In genomic region chr1:31593770-31594632, GRCh38 we compare ENCODE assay signal across 8 cellular contexts. TPM values are rescaled to one million over a fixed set of nuclear protein-coding genes. Genes with fewer than 3 reads are reported as not detected.
DNase-seq lines count a peak whose midpoint lies in the region; ATAC-seq and TF ChIP-seq lines count a peak whose summit lies in the region.

No MANE protein-coding gene starts in this region.

- no peaks in the 10 kb centered on the region for H3K4me1 Mint-ChIP-seq in immature natural killer cell

- H3K4me3 Mint-ChIP-seq in immature natural killer cell = no peak overlapping the region

- no peak overlapping the region for H3K4me3 ChIP-seq in GM12875 (ENCODE audit: low read depth, low read length)

- no peaks in the 10 kb centered on the region for H3K9me3 Mint-ChIP-seq in immature natural killer cell

- peaks cover 6 to 8% (median 6%) of the 10 kb centered on the region in 3 donors for H3K27me3 Mint-ChIP-seq in immature natural killer cell (ENCODE audit: low read depth in 3 of 3)

- no peaks in the 10 kb centered on the region for H3K36me3 Mint-ChIP-seq in immature natural killer cell

- H3K27ac Mint-ChIP-seq in immature natural killer cell = no peak overlapping the region

- no peak overlapping the region for H3K27ac ChIP-seq in 22Rv1

- TF ChIP-seq CTCF in 22Rv1 (IDR thresholded peaks at IDR 0.05) (peak; percentile 94), GM12875 (IDR thresholded peaks at IDR 0.05; ENCODE audit: borderline replicate concordance, insufficient read depth, low read depth, low read length) (peak; percentile 98)

- DNase-seq in NAMALWA (ENCODE audit: low spot score) (peak; percentile 87), SW480 (ENCODE audit: low spot score) (peak; percentile 75), astrocyte of the hippocampus (ENCODE audit: low read depth, low spot score) (peak; percentile 80), immature natural killer cell (peak; percentile 26 to 50 (median 26))
- DNase-seq in stimulated activated CD4-positive, alpha-beta T cell treated with anti-CD3 and anti-CD28 coated beads, Interleukin-2, amount 100 ng/mL, for 48 hours = peak; percentile 35 to 75

- ATAC-seq in GM21423 (IDR thresholded peaks at IDR 0.05; ENCODE audit: unreplicated experiment) = no peak

RNA-seq across cellular contexts. Expression of gene TINAGL1, which starts 17.7 kb away (rescaled TPM):
- not detected for polyA plus RNA-seq in immature natural killer cell

RNA-seq across cellular contexts. Expression of gene HCRTR1, which starts 23.5 kb away (rescaled TPM):
- not detected for polyA plus RNA-seq in immature natural killer cell

RNA-seq across cellular contexts. Expression of gene PEF1, which starts 50.7 kb away (rescaled TPM):
- 100 to 1,000 TPM; 108 to 224 (median 119) TPM for polyA plus RNA-seq in immature natural killer cell

Comparison
In these comparisons a context has a peak if more than half of its experiments do, and no peak if none do; other contexts are left out.
1. DNase-seq: peak in every context shown above with its lines; median percentile 87 in NAMALWA; 80 in astrocyte of the hippocampus; 75 in SW480; 55 in stimulated activated CD4-positive, alpha-beta T cell treated with anti-CD3 and anti-CD28 coated beads, Interleukin-2, amount 100 ng/mL, for 48 hours; 26 in immature natural killer cell.